14 cellular contexts compared by ENCODE assay signal in genomic region chr6:894274-894673, GRCh38.
A peak's percentile ranks its signal among the peaks of the same experiment; 100 is the strongest.
DNase-seq lines count a peak whose midpoint lies in the region; ATAC-seq and TF ChIP-seq lines count a peak whose summit lies in the region.
"Had no signal": no experiment of that assay in that cellular context is flagged by ENCODE, and none has a peak within 500 bp of the region (broad histone marks: within the 10 kb centered on the region; RNA-seq: fewer than 3 reads in every experiment).

No MANE protein-coding gene starts in this region.

- WGBS in tibial nerve, 2 donors: 73 to 75% methylated on average over 6 of the region's 6 CpGs

- intact Hi-C loops in HCT116 (cut with micrococcal nuclease): no loop called here

- H3K4me1 ChIP-seq in HCT116 (ENCODE audit: control insufficient read depth in 1 of 2, insufficient read depth in 2 of 2, low read length in 2 of 2): no peaks in the 10 kb centered on the region
- no peaks in the 10 kb centered on the region for H3K4me1 ChIP-seq in tibial nerve

- no peak for TF ChIP-seq POLR2A in HCT116 (IDR thresholded peaks at IDR 0.05; ENCODE audit: borderline replicate concordance, extremely low read depth, insufficient read depth, insufficient read length)
- no peak for TF ChIP-seq POLR2A in tibial nerve (IDR thresholded peaks at IDR 0.05)

- H3K9me3 Mint-ChIP-seq in activated naive CD4-positive, alpha-beta T cell treated with anti-CD3 and anti-CD28 coated beads, Interleukin-2, amount 10 ng/mL, durations not matched to agents 7 days and 5 days: no peaks in the 10 kb centered on the region

- TF ChIP-seq CTCF in HCT116 (IDR thresholded peaks at IDR 0.05 in 2 of 3, conservative IDR thresholded peaks at IDR 0.05 in 1 of 3; ENCODE audit: borderline replicate concordance in 1 of 3, insufficient read depth in 1 of 3, low read depth in 2 of 3, low read length in 2 of 3): peak; percentile 11 to 61 (median 54); a peak in 4 of 6 replicates
- peak; percentile 3 for TF ChIP-seq CTCF in astrocyte of the spinal cord (IDR thresholded peaks at IDR 0.05; ENCODE audit: low read depth, low read length)
- no peak for TF ChIP-seq CTCF in tibial nerve (IDR thresholded peaks at IDR 0.05)

- H3K4me1 Mint-ChIP-seq in activated naive CD4-positive, alpha-beta T cell treated with anti-CD3 and anti-CD28 coated beads, Interleukin-2, amount 10 ng/mL, durations not matched to agents 7 days and 5 days: no peaks in the 10 kb centered on the region

- no peaks in the 10 kb centered on the region for H3K27me3 ChIP-seq in HCT116 (ENCODE audit: insufficient read depth, low read length)
- no peaks in the 10 kb centered on the region for H3K27me3 ChIP-seq in tibial nerve

- no peak overlapping the region for H3K9ac ChIP-seq in HCT116 (ENCODE audit: low read length)

- no peak overlapping the region for H2AFZ ChIP-seq in HCT116 (ENCODE audit: low read depth, low read length, poor library complexity, severe bottlenecking)
- H2AFZ ChIP-seq: PC-9 had no signal

- H3K27ac ChIP-seq in HCT116 (ENCODE audit: low read depth, low read length) (no peak overlapping the region), tibial nerve (no peak overlapping the region)
- H3K27ac ChIP-seq: PC-9, skin epidermis had no signal

- H3K9me3 ChIP-seq in HCT116 (ENCODE audit: control insufficient read depth in 1 of 2, insufficient read depth in 1 of 2, low read depth in 1 of 2, low read length in 2 of 2) (no peaks in the 10 kb centered on the region), tibial nerve (no peaks in the 10 kb centered on the region)
- H3K9me3 ChIP-seq: thoracic aorta had no signal

- H4K20me1 ChIP-seq in HCT116 (ENCODE audit: insufficient read depth): no peaks in the 10 kb centered on the region

- ATAC-seq in HCT116: peak; percentile 60
- no peak for ATAC-seq in HG03565 (IDR thresholded peaks at IDR 0.05; ENCODE audit: unreplicated experiment)

- no peaks in the 10 kb centered on the region for H3K79me2 ChIP-seq in HCT116 (ENCODE audit: insufficient read depth, low read length)

- no peak overlapping the region for H3K4me2 ChIP-seq in HCT116 (ENCODE audit: low read length)
- H3K4me2 ChIP-seq: PC-9 had no signal

- CTCF ChIA-PET in activated naive CD4-positive, alpha-beta T cell treated with anti-CD3 and anti-CD28 coated beads, Interleukin-2, amount 10 ng/mL, durations not matched to agents 7 days and 5 days (lab: Charles Lee): interaction anchor here (1.2 kb wide), 1 partner anchor 301 kb away, joined by 3 read pairs; no protein-coding TSS in a partner anchor
- CTCF ChIA-PET in HCT116 (lab: Charles Lee): no interaction called here

- H3K27ac Mint-ChIP-seq in activated naive CD4-positive, alpha-beta T cell treated with anti-CD3 and anti-CD28 coated beads, Interleukin-2, amount 10 ng/mL, durations not matched to agents 7 days and 5 days: no peak overlapping the region

- DNase-seq in activated naive CD4-positive, alpha-beta T cell treated with anti-CD3 and anti-CD28 coated beads, Interleukin-2, amount 10 ng/mL, durations not matched to agents 7 days and 5 days: peak; percentile 26
- DNase-seq in activated naive CD4-positive, alpha-beta T cell treated with Interleukin-2 at 50 U/mL for 16 hours: no peak
- DNase-seq in HCT116 (ENCODE audit: low read depth, low spot score) (no peak), astrocyte of the spinal cord (ENCODE audit: low read depth, low spot score) (no peak), NCI-H1436 (lab: John Stamatoyannopoulos, UW) (no peak), tibial nerve (ENCODE audit: low spot score in 2 of 2) (no peak)
- peak; percentile 6 for DNase-seq in stimulated activated CD4-positive, alpha-beta T cell treated with anti-CD3 and anti-CD28 coated beads, Interleukin-4, amount 100 ng/mL, for 24 hours
- DNase-seq: NCI-H1105 treated with DMSO at 0.1 percent for 48 hours, NCI-H226, nucleus accumbens, PC-9 had no signal

- no peaks in the 10 kb centered on the region for H3K36me3 Mint-ChIP-seq in activated naive CD4-positive, alpha-beta T cell treated with anti-CD3 and anti-CD28 coated beads, Interleukin-2, amount 10 ng/mL, durations not matched to agents 7 days and 5 days

- RAD21 ChIA-PET in HCT116 (lab: Charles Lee; ENCODE audit: low non-redundant PET in 1 of 2, low total read pairs in 2 of 2, uncharacterized antibody in 2 of 2, unreplicated experiment in 2 of 2): no interaction called here

- H3K36me3 ChIP-seq in HCT116 (ENCODE audit: control insufficient read depth in 1 of 2, insufficient read depth in 2 of 2, low read length in 2 of 2) (no peaks in the 10 kb centered on the region), tibial nerve (no peaks in the 10 kb centered on the region)
- H3K36me3 ChIP-seq: thoracic aorta had no signal

- no peaks in the 10 kb centered on the region for H3K9me2 ChIP-seq in HCT116 (ENCODE audit: insufficient read depth)

- H3K4me3 Mint-ChIP-seq in activated naive CD4-positive, alpha-beta T cell treated with anti-CD3 and anti-CD28 coated beads, Interleukin-2, amount 10 ng/mL, durations not matched to agents 7 days and 5 days: no peak overlapping the region

- TF ChIP-seq RAD21 in HCT116 (IDR thresholded peaks at IDR 0.05; ENCODE audit: low read depth): 0 out of 2 replicates have a peak, but pooled peaks have one; percentile 10

- H3K27me3 Mint-ChIP-seq in activated naive CD4-positive, alpha-beta T cell treated with anti-CD3 and anti-CD28 coated beads, Interleukin-2, amount 10 ng/mL, durations not matched to agents 7 days and 5 days: peaks cover 40% of the 10 kb centered on the region

- in situ Hi-C loops in astrocyte of the spinal cord (cut with HindIII; ENCODE audit: low sequenced_read_pairs): no loop called here

- POLR2A ChIA-PET in HCT116 (lab: Charles Lee): no interaction called here

- H3K4me3 ChIP-seq in HCT116 (replicated peaks in 1 of 2; ENCODE audit: low read depth in 1 of 2, low read length in 2 of 2) (no peak overlapping the region), astrocyte of the spinal cord (ENCODE audit: low read depth, low read length) (no peak overlapping the region), tibial nerve (no peak overlapping the region)
- H3K4me3 ChIP-seq: PC-9, skin epidermis, thoracic aorta had no signal

- BruUV-seq in HCT116 (replicated peaks; lab: Mats Ljungman, UMichigan): no TSS peak

- no peak for TF ChIP-seq EP300 in tibial nerve (IDR thresholded peaks at IDR 0.05)

TF ChIP-seq in HCT116, 20 proteins besides CTCF, POLR2A, EP300 and RAD21:
- TF ChIP-seq EZH2phosphoT487 (IDR thresholded peaks at IDR 0.05; ENCODE audit: borderline replicate concordance): no peak
- no peak for TF ChIP-seq REST (IDR thresholded peaks at IDR 0.05; ENCODE audit: low read depth)
- no peak for TF ChIP-seq ZNF274 (IDR thresholded peaks at IDR 0.05; ENCODE audit: low read depth, low read length)
- no peak for TF ChIP-seq EGR1 (IDR thresholded peaks at IDR 0.05; ENCODE audit: low read depth)
- TF ChIP-seq ZFX (IDR thresholded peaks at IDR 0.05): no peak
- TF ChIP-seq CBX3 (IDR thresholded peaks at IDR 0.05; ENCODE audit: low read depth): no peak
- no peak for TF ChIP-seq JUND (IDR thresholded peaks at IDR 0.05)
- TF ChIP-seq ZBTB33 (IDR thresholded peaks at IDR 0.05; ENCODE audit: extremely low read depth, insufficient replicate concordance, low read length): no peak
- no peak for TF ChIP-seq SIN3A (IDR thresholded peaks at IDR 0.05; ENCODE audit: low read depth)
- TF ChIP-seq TCF7L2 (IDR thresholded peaks at IDR 0.05; ENCODE audit: borderline replicate concordance, extremely low read depth, insufficient read depth, insufficient read length): no peak

Comparison
In these comparisons a context has a peak if more than half of its experiments do, and no peak if none do; other contexts are left out.
1. DNase-seq: peak in activated naive CD4-positive, alpha-beta T cell treated with anti-CD3 and anti-CD28 coated beads, Interleukin-2, amount 10 ng/mL, durations not matched to agents 7 days and 5 days (single experiment) and stimulated activated CD4-positive, alpha-beta T cell treated with anti-CD3 and anti-CD28 coated beads, Interleukin-4, amount 100 ng/mL, for 24 hours (single experiment); none in activated naive CD4-positive, alpha-beta T cell treated with Interleukin-2 at 50 U/mL for 16 hours (single experiment), HCT116 (single experiment), astrocyte of the spinal cord (single experiment), NCI-H1436 (single experiment) and tibial nerve (0 of 2).
2. CTCF ChIP-seq: peak in HCT116 (3 of 3) and astrocyte of the spinal cord (single experiment); none in tibial nerve (0 of 5).